Comparison of ENCODE assay signal across 8 cellular contexts in the genomic region with DNA sequence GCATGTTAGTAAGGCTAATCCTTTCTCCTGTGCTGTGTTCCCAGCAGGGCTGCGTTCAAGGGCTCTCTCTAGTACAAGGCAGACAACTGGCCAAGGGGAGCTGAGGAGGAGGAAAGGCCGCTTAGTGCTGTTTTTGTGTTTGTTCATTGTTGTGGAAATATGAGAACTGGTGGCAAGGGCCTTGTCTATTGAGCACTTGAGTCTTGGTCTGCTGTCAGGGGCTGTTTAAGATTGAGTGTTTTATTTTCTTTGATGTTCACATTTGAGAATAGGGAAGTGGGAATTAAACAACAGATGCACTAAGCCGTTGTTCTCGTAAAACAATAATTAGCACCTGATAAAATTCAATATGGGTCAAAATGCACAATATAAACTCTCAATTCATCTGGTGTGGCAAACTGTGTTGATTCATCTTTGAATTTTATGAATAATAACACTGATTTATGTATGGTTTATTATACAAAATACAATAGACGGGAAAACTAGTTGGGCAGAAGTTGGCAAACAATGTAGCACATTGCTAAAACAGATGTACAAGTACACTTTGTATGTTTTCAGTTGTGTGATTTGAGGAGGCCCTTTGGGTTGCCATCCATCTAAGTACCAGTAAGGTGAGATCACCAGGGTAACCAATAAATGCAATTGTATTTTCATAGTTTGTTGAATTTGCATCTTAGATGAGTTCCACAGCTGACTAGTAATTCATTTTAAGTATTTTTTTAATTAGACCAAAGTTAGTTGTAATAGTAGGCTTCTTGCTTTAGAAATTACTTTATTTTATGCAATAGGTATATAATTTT.
DNase-seq lines count a peak whose midpoint lies in the region; ATAC-seq and TF ChIP-seq lines count a peak whose summit lies in the region.

No MANE protein-coding gene starts in this region.

- H3K4me1 Mint-ChIP-seq in endodermal cell = peaks cover 7% of the 10 kb centered on the region
- no peaks in the 10 kb centered on the region for H3K4me1 Mint-ChIP-seq in activated T-helper 1 cell treated with anti-CD3 and anti-CD28 coated beads, Interleukin-12 subunit alpha, Interleukin-12 subunit beta, Interleukin-2, Interleukin-4 antibody, amounts not matched to agents 30 ng/mL and 10 ng/mL and 1 ng/mL, durations not matched to agents 14 hours and 24 hours and 36 hours (ENCODE audit: low read depth)

- ATAC-seq in GM21576 (IDR thresholded peaks at IDR 0.05; ENCODE audit: unreplicated experiment) (peak; percentile 27), HG02981 (IDR thresholded peaks at IDR 0.05; ENCODE audit: unreplicated experiment) (no peak)

- H3K9me3 ChIP-seq in endodermal cell (ENCODE audit: control insufficient read depth, low read length) = no peaks in the 10 kb centered on the region

- H3K36me3 ChIP-seq in endodermal cell (ENCODE audit: control insufficient read depth, insufficient read depth, low read length) = no peaks in the 10 kb centered on the region

- H3K9ac ChIP-seq in endodermal cell (ENCODE audit: extremely low read depth, low read length, poor library complexity, severe bottlenecking) = no peak overlapping the region

- TF ChIP-seq CTCF in endodermal cell (conservative IDR thresholded peaks at IDR 0.05) = no peak

- no peak overlapping the region for H3K4me3 Mint-ChIP-seq in endodermal cell
- no peak overlapping the region for H3K4me3 Mint-ChIP-seq in activated T-helper 1 cell treated with anti-CD3 and anti-CD28 coated beads, Interleukin-12 subunit alpha, Interleukin-12 subunit beta, Interleukin-2, Interleukin-4 antibody, amounts not matched to agents 30 ng/mL and 10 ng/mL and 1 ng/mL, durations not matched to agents 14 hours and 24 hours and 36 hours

- peak overlapping the region; percentile 95 for H3K27ac ChIP-seq in endodermal cell (ENCODE audit: low read depth, low read length)

- peak overlapping the region; percentile 6 for H3K27ac Mint-ChIP-seq in endodermal cell
- no peak overlapping the region for H3K27ac Mint-ChIP-seq in activated T-helper 1 cell treated with anti-CD3 and anti-CD28 coated beads, Interleukin-12 subunit alpha, Interleukin-12 subunit beta, Interleukin-2, Interleukin-4 antibody, amounts not matched to agents 30 ng/mL and 10 ng/mL and 1 ng/mL, durations not matched to agents 14 hours and 24 hours and 36 hours

- H3K36me3 Mint-ChIP-seq in endodermal cell (ENCODE audit: low read depth) = peaks cover 2% of the 10 kb centered on the region
- peaks cover 10% of the 10 kb centered on the region for H3K36me3 Mint-ChIP-seq in activated T-helper 1 cell treated with anti-CD3 and anti-CD28 coated beads, Interleukin-12 subunit alpha, Interleukin-12 subunit beta, Interleukin-2, Interleukin-4 antibody, amounts not matched to agents 30 ng/mL and 10 ng/mL and 1 ng/mL, durations not matched to agents 14 hours and 24 hours and 36 hours (ENCODE audit: low read depth)

- no peaks in the 10 kb centered on the region for H3K27me3 ChIP-seq in endodermal cell (ENCODE audit: control insufficient read depth, insufficient read depth, low read length, poor library complexity, severe bottlenecking)

- no peak overlapping the region for H3K4me3 ChIP-seq in endodermal cell (ENCODE audit: low read length)

- no peaks in the 10 kb centered on the region for H3K27me3 Mint-ChIP-seq in endodermal cell (ENCODE audit: insufficient read depth)
- H3K27me3 Mint-ChIP-seq in activated T-helper 1 cell treated with anti-CD3 and anti-CD28 coated beads, Interleukin-12 subunit alpha, Interleukin-12 subunit beta, Interleukin-2, Interleukin-4 antibody, amounts not matched to agents 30 ng/mL and 10 ng/mL and 1 ng/mL, durations not matched to agents 14 hours and 24 hours and 36 hours (ENCODE audit: insufficient read depth) = no peaks in the 10 kb centered on the region

- intact Hi-C loops in activated T-helper 1 cell treated with anti-CD3 and anti-CD28 coated beads, Interleukin-12 subunit alpha, Interleukin-12 subunit beta, Interleukin-2, Interleukin-4 antibody, amounts not matched to agents 30 ng/mL and 10 ng/mL and 1 ng/mL, durations not matched to agents 14 hours and 24 hours and 36 hours (cut with micrococcal nuclease) = no loop called here

- no peaks in the 10 kb centered on the region for H3K4me1 ChIP-seq in endodermal cell (ENCODE audit: control insufficient read depth, insufficient read depth, low read length)

- 43 to 84% methylated on average over 2 to 5 of the region's 5 CpGs for WGBS in endodermal cell (ENCODE audit: insufficient coverage in 1 of 2, insufficient read length in 1 of 2), 2 experiments

- no peaks in the 10 kb centered on the region for H3K9me3 Mint-ChIP-seq in endodermal cell
- peaks cover 5% of the 10 kb centered on the region for H3K9me3 Mint-ChIP-seq in activated T-helper 1 cell treated with anti-CD3 and anti-CD28 coated beads, Interleukin-12 subunit alpha, Interleukin-12 subunit beta, Interleukin-2, Interleukin-4 antibody, amounts not matched to agents 30 ng/mL and 10 ng/mL and 1 ng/mL, durations not matched to agents 14 hours and 24 hours and 36 hours

- DNase-seq in DMS79 treated with DMSO at 0.1 percent for 48 hours (lab: John Stamatoyannopoulos, UW) (peak; percentile 96), NCI-H1105 (lab: John Stamatoyannopoulos, UW) (peak; percentile 55), endodermal cell (no peak), dermis blood vessel endothelial cell (no peak), glomerular visceral epithelial cell (ENCODE audit: extremely low spot score) (no peak)
- no peak for DNase-seq in activated T-helper 1 cell treated with anti-CD3 and anti-CD28 coated beads, Interleukin-12 subunit alpha, Interleukin-12 subunit beta, Interleukin-2, Interleukin-4 antibody, amounts not matched to agents 30 ng/mL and 10 ng/mL and 1 ng/mL, durations not matched to agents 14 hours and 24 hours and 36 hours (ENCODE audit: low spot score)

Comparison
In these comparisons a context has a peak if more than half of its experiments do, and no peak if none do; other contexts are left out.
1. DNase-seq: peak in DMS79 treated with DMSO at 0.1 percent for 48 hours (single experiment) and NCI-H1105 (single experiment); none in endodermal cell (single experiment), activated T-helper 1 cell treated with anti-CD3 and anti-CD28 coated beads, Interleukin-12 subunit alpha, Interleukin-12 subunit beta, Interleukin-2, Interleukin-4 antibody, amounts not matched to agents 30 ng/mL and 10 ng/mL and 1 ng/mL, durations not matched to agents 14 hours and 24 hours and 36 hours (single experiment), dermis blood vessel endothelial cell (single experiment) and glomerular visceral epithelial cell (single experiment).